8 cellular contexts compared by ENCODE assay signal in genomic region chr1:143803904-143804539, GRCh38.
DNase-seq lines count a peak whose midpoint lies in the region; ATAC-seq, FAIRE-seq and TF ChIP-seq lines count a peak whose summit lies in the region.
"Not testable (repeated sequence)": the region's sequence is repeated elsewhere in the genome, so short reads cannot be mapped to it uniquely, and the experiment has no call there.

No MANE protein-coding gene starts in this region.

- H3K36me3 ChIP-seq in GM12878 (ENCODE audit: control insufficient read depth in 2 of 2, insufficient read depth in 2 of 2, low read length in 1 of 2); mesodermal cell (ENCODE audit: control insufficient read depth, insufficient read depth, low read length): not testable (repeated sequence)

- not testable (repeated sequence) for TF ChIP-seq POLR2A in GM12878 (IDR thresholded peaks at IDR 0.05; ENCODE audit: low read depth, low read length)

- TF ChIP-seq EP300 in GM12878 (IDR thresholded peaks at IDR 0.05; ENCODE audit: borderline replicate concordance in 1 of 2, control insufficient read depth in 1 of 2, low read depth in 2 of 2, low read length in 2 of 2) = not testable (repeated sequence)

- intact Hi-C loops in activated CD4-positive, alpha-beta T cell treated with anti-CD3 and anti-CD28 coated beads for 36 hours (cut with DNase I, micrococcal nuclease); GM12878 (cut with micrococcal nuclease; ENCODE audit: unreplicated experiment): not testable (repeated sequence)

- 7% methylated on average over 25 of the region's 29 CpGs for WGBS in GM12878 (ENCODE audit: insufficient coverage, insufficient replicate concordance, low lambda C conversion rate, missing lambda C conversion rate)
- 0 to 5% methylated on average over 4 to 8 of the region's 29 CpGs for WGBS in mesodermal cell (ENCODE audit: insufficient coverage in 2 of 2), 2 experiments

- not testable (repeated sequence) for H3K9me3 ChIP-seq in AG04450 (ENCODE audit: control insufficient read depth, insufficient read depth, low read length); GM12878 (replicated peaks; ENCODE audit: control insufficient read depth, insufficient read depth, low read length); mesodermal cell (ENCODE audit: control insufficient read depth, low read length)

- H3K9me3 Mint-ChIP-seq in activated CD4-positive, alpha-beta T cell treated with anti-CD3 and anti-CD28 coated beads for 36 hours (ENCODE audit: low read depth) = not testable (repeated sequence)

- H3K27ac Mint-ChIP-seq in activated CD4-positive, alpha-beta T cell treated with anti-CD3 and anti-CD28 coated beads for 36 hours = peak overlapping the region; percentile 37

- not testable (repeated sequence) for FAIRE-seq in GM12878 (lab: Jason Lieb, UNC)

- H2AFZ ChIP-seq in GM12878 (ENCODE audit: control insufficient read depth, low read depth, low read length) = not testable (repeated sequence)

- H3K4me3 Mint-ChIP-seq in activated CD4-positive, alpha-beta T cell treated with anti-CD3 and anti-CD28 coated beads for 36 hours = peak overlapping the region; percentile 69

- H3K36me3 Mint-ChIP-seq in activated CD4-positive, alpha-beta T cell treated with anti-CD3 and anti-CD28 coated beads for 36 hours (ENCODE audit: low read depth) = not testable (repeated sequence)

- CTCF ChIA-PET in AG04450 (lab: Charles Lee); activated CD4-positive, alpha-beta T cell treated with anti-CD3 and anti-CD28 coated beads for 36 hours (lab: Charles Lee); GM12878 (lab: Yijun Ruan, JAX): not testable (repeated sequence)

- POLR2A ChIA-PET in AG04450 (lab: Yijun Ruan, JAX); activated CD4-positive, alpha-beta T cell treated with anti-CD3 and anti-CD28 coated beads for 36 hours (lab: Charles Lee); GM12878 (lab: Charles Lee): not testable (repeated sequence)

- not testable (repeated sequence) for BruUV-seq in GM12878 (replicated peaks; lab: Mats Ljungman, UMichigan)

- H3K79me2 ChIP-seq in GM12878 (ENCODE audit: control insufficient read depth, insufficient read depth, low read length) = not testable (repeated sequence)

- H3K9ac ChIP-seq in GM12878 (ENCODE audit: control insufficient read depth, insufficient read depth, low read length) = not testable (repeated sequence)

- DNase-seq in AG04450 (ENCODE audit: low read depth, low spot score); GM12878 (ENCODE audit: low read depth, low spot score): not testable (repeated sequence)
- DNase-seq in HT1080 (ENCODE audit: low read depth) (peak; percentile 70), globus pallidus (ENCODE audit: low spot score) (peak; percentile 5)
- DNase-seq in activated CD4-positive, alpha-beta T cell treated with anti-CD3 and anti-CD28 coated beads for 36 hours = peak; percentile 67
- DNase-seq in stimulated activated CD4-positive, alpha-beta T cell treated with anti-CD3 and anti-CD28 coated beads, Interleukin-15, amount 100 ng/mL, for 24 hours = peak; percentile 61

- ATAC-seq in GM18909 (IDR thresholded peaks at IDR 0.05; ENCODE audit: poor library complexity, unreplicated experiment) (peak; percentile 63), GM12878 (peak; percentile 70)
- ATAC-seq in activated CD4-positive, alpha-beta T cell treated with anti-CD3 and anti-CD28 coated beads for 36 hours = peak; percentile 49

- H3K27ac ChIP-seq in AG04450 (ENCODE audit: low read depth, low read length); GM12878 (ENCODE audit: control insufficient read depth, insufficient read depth); mesodermal cell (ENCODE audit: low read depth, low read length, severe bottlenecking): not testable (repeated sequence)

- H3K27me3 ChIP-seq in AG04450 (ENCODE audit: control insufficient read depth, insufficient read depth, low read length); GM12878 (replicated peaks in 1 of 2; ENCODE audit: control insufficient read depth in 2 of 2, insufficient read depth in 2 of 2, low read length in 1 of 2): not testable (repeated sequence)

- not testable (repeated sequence) for H4K20me1 ChIP-seq in GM12878 (ENCODE audit: control insufficient read depth, insufficient read depth)

- TF ChIP-seq CTCF in AG04450 (IDR thresholded peaks at IDR 0.05; ENCODE audit: low read depth, low read length); GM12878 (IDR thresholded peaks at IDR 0.05 in 2 of 3, conservative IDR thresholded peaks at IDR 0.05 in 1 of 3; ENCODE audit: control insufficient read depth in 2 of 3, extremely low read depth in 1 of 3, insufficient read depth in 1 of 3, low read depth in 3 of 3, low read length in 3 of 3): not testable (repeated sequence)

- RAD21 ChIA-PET in GM12878 (lab: Charles Lee; ENCODE audit: unreplicated experiment) = not testable (repeated sequence)

- SMC1A ChIA-PET in GM12878 (lab: Charles Lee; ENCODE audit: uncharacterized antibody, unreplicated experiment) = not testable (repeated sequence)

- peak overlapping the region; percentile 11; the same call in 1 of the 2 replicates for H3K4me2 ChIP-seq in GM12878 (ENCODE audit: control insufficient read depth, insufficient read depth)

- in situ Hi-C loops in GM12878 (cut with MboI) = not testable (repeated sequence)

- H3K4me1 ChIP-seq in GM12878 (ENCODE audit: control insufficient read depth, insufficient read depth, low read length); mesodermal cell (ENCODE audit: control insufficient read depth, insufficient read depth, low read length, poor library complexity, severe bottlenecking): not testable (repeated sequence)

- peak overlapping the region; percentile 59 for H3K4me3 ChIP-seq in AG04450 (ENCODE audit: low read depth, low read length)
- peak overlapping the region; percentile 40; the same call in 1 of the 2 replicates for H3K4me3 ChIP-seq in GM12878
- peak overlapping the region; percentile 38 for H3K4me3 ChIP-seq in mesodermal cell (ENCODE audit: extremely low read depth, insufficient read depth, low read length, poor library complexity, severe bottlenecking)

- H3K27me3 Mint-ChIP-seq in activated CD4-positive, alpha-beta T cell treated with anti-CD3 and anti-CD28 coated beads for 36 hours = not testable (repeated sequence)

- H3K4me1 Mint-ChIP-seq in activated CD4-positive, alpha-beta T cell treated with anti-CD3 and anti-CD28 coated beads for 36 hours = not testable (repeated sequence)

- not testable (repeated sequence) for TF ChIP-seq RAD21 in GM12878 (IDR thresholded peaks at IDR 0.05; ENCODE audit: insufficient read depth, low read depth, low read length)

TF ChIP-seq in GM12878, 131 proteins besides CTCF, POLR2A, EP300 and RAD21:
- 0 out of 2 replicates have a peak, but pooled peaks have one; percentile 25 for TF ChIP-seq TARDBP (IDR thresholded peaks at IDR 0.05; ENCODE audit: borderline replicate concordance)
- peak; percentile 79 for TF ChIP-seq SREBF2 (IDR thresholded peaks at IDR 0.05; ENCODE audit: low read length)
- peak; percentile 68 for TF ChIP-seq RUNX3 (IDR thresholded peaks at IDR 0.05; ENCODE audit: low read length)
- 0 out of 2 replicates have a peak, but pooled peaks have one; percentile 42 for TF ChIP-seq CBFB (IDR thresholded peaks at IDR 0.05; ENCODE audit: low read depth)
